Comparison of ENCODE assay signal across 15 cellular contexts in genomic region chr10:32417906-32418547, GRCh38. TPM values are rescaled to one million over a fixed set of nuclear protein-coding genes. Genes with fewer than 3 reads are reported as not detected.
DNase-seq lines count a peak whose midpoint lies in the region; ATAC-seq, FAIRE-seq and TF ChIP-seq lines count a peak whose summit lies in the region.
"Had no signal": no experiment of that assay in that cellular context is flagged by ENCODE, and none has a peak within 500 bp of the region (broad histone marks: within the 10 kb centered on the region; RNA-seq: fewer than 3 reads in every experiment).

No MANE protein-coding gene starts in this region.

- H4K20me1 ChIP-seq in astrocyte (ENCODE audit: insufficient read depth, low read length), result no peaks in the 10 kb centered on the region

- H3K36me3 Mint-ChIP-seq in astrocyte (ENCODE audit: low read depth, unreplicated experiment), result no peaks in the 10 kb centered on the region
- H3K36me3 Mint-ChIP-seq in activated CD4-positive, alpha-beta memory T cell treated with anti-CD3 and anti-CD28 coated beads, Interleukin-2, amount 10 ng/mL, durations not matched to agents 7 days and 5 days (ENCODE audit: low read depth), result no peaks in the 10 kb centered on the region

- peak overlapping the region; percentile 78 for H3K27ac Mint-ChIP-seq in astrocyte (ENCODE audit: unreplicated experiment)
- H3K27ac Mint-ChIP-seq in activated CD4-positive, alpha-beta memory T cell treated with anti-CD3 and anti-CD28 coated beads, Interleukin-2, amount 10 ng/mL, durations not matched to agents 7 days and 5 days, result no peak overlapping the region
- H3K27ac Mint-ChIP-seq: activated T-helper 2 cell treated with anti-CD3 and anti-CD28 coated beads, Interferon-gamma antibody, Interleukin-2, Interleukin-4, amounts not matched to agents 10 μg/mL and 5 μg/mL and 100 μg/mL, durations not matched to agents 14 hours and 24 hours and 36 hours; WTC11 had no signal

- peak overlapping the region; percentile 24 for H3K4me2 ChIP-seq in astrocyte (ENCODE audit: low read length)

- H3K36me3 ChIP-seq in astrocyte (ENCODE audit: insufficient read depth, low read length) (no peaks in the 10 kb centered on the region), sigmoid colon (no peaks in the 10 kb centered on the region)
- H3K36me3 ChIP-seq: HAP-1 had no signal

- POLR2A ChIA-PET in activated CD4-positive, alpha-beta memory T cell treated with anti-CD3 and anti-CD28 coated beads, Interleukin-2, amount 10 ng/mL, durations not matched to agents 7 days and 5 days (lab: Charles Lee), result no interaction called here

- TF ChIP-seq EP300 in sigmoid colon (IDR thresholded peaks at IDR 0.05), result no peak

- no peaks in the 10 kb centered on the region for H3K27me3 Mint-ChIP-seq in astrocyte (ENCODE audit: low read depth, unreplicated experiment)
- H3K27me3 Mint-ChIP-seq in activated CD4-positive, alpha-beta memory T cell treated with anti-CD3 and anti-CD28 coated beads, Interleukin-2, amount 10 ng/mL, durations not matched to agents 7 days and 5 days, result no peaks in the 10 kb centered on the region

- no peak for TF ChIP-seq CTCF in astrocyte (IDR thresholded peaks at IDR 0.05; ENCODE audit: insufficient read depth, low read depth, low read length)
- no peak for TF ChIP-seq CTCF in sigmoid colon (IDR thresholded peaks at IDR 0.05)

- no peaks in the 10 kb centered on the region for H3K79me2 ChIP-seq in astrocyte (ENCODE audit: insufficient read depth, low read length)

- peak overlapping the region; percentile 13 for H2AFZ ChIP-seq in astrocyte (ENCODE audit: low read depth, low read length)

- H3K9me3 ChIP-seq in astrocyte (ENCODE audit: insufficient read depth, low read depth, low read length), result no peaks in the 10 kb centered on the region
- H3K9me3 ChIP-seq in right cardiac atrium (ENCODE audit: control insufficient read depth, low read length), result no peaks in the 10 kb centered on the region
- no peaks in the 10 kb centered on the region for H3K9me3 ChIP-seq in sigmoid colon
- H3K9me3 ChIP-seq: HAP-1 had no signal

- WGBS in right cardiac atrium, result 10% methylated on average over 2 of the region's 2 CpGs
- WGBS in sigmoid colon, 2 donors, result 34 to 74% methylated on average over 2 of the region's 2 CpGs

- H3K4me1 Mint-ChIP-seq in astrocyte (ENCODE audit: low read depth, unreplicated experiment), result peaks cover 17% of the 10 kb centered on the region
- H3K4me1 Mint-ChIP-seq in activated CD4-positive, alpha-beta memory T cell treated with anti-CD3 and anti-CD28 coated beads, Interleukin-2, amount 10 ng/mL, durations not matched to agents 7 days and 5 days, result peaks cover 5% of the 10 kb centered on the region
- H3K4me1 Mint-ChIP-seq: WTC11 had no signal

- FAIRE-seq in astrocyte (lab: Jason Lieb, UNC), result no peak
- FAIRE-seq: endothelial cell of umbilical vein had no signal

- H3K9ac ChIP-seq in astrocyte (ENCODE audit: low read length), result no peak overlapping the region

- ATAC-seq in right cardiac atrium (peak; percentile 63 to 90), HG03442 (IDR thresholded peaks at IDR 0.05; ENCODE audit: unreplicated experiment) (no peak)
- ATAC-seq: WTC11 had no signal

- H3K27ac ChIP-seq in astrocyte (ENCODE audit: low read depth, low read length) (peak overlapping the region; percentile 20), right cardiac atrium (ENCODE audit: low read length) (peak overlapping the region; percentile 6), sigmoid colon (peak overlapping the region; percentile 69 to 81 (median 76))

- H3K4me1 ChIP-seq in astrocyte (ENCODE audit: insufficient read depth, low read length) (peaks cover 8% of the 10 kb centered on the region), right cardiac atrium (ENCODE audit: control insufficient read depth, insufficient read depth, low read length) (no peaks in the 10 kb centered on the region), sigmoid colon (peaks cover 0 to 40% (median 32%) of the 10 kb centered on the region in 4 donors)
- H3K4me1 ChIP-seq: HAP-1 had no signal

- H3K4me3 ChIP-seq in astrocyte (ENCODE audit: insufficient read depth, low read depth, low read length), result no peak overlapping the region
- no peak overlapping the region for H3K4me3 ChIP-seq in right cardiac atrium (ENCODE audit: low read length)
- no peak overlapping the region for H3K4me3 ChIP-seq in sigmoid colon
- H3K4me3 ChIP-seq: HAP-1 had no signal

- DNase-seq in G401 (ENCODE audit: low spot score) (peak; percentile 33), astrocyte (ENCODE audit: low read depth) (peak; percentile 88), right cardiac atrium (peak in 1 of 3 donors; percentile 14), sigmoid colon (peak; percentile 72), dermis blood vessel endothelial cell (no peak)
- DNase-seq in stimulated activated CD4-positive, alpha-beta T cell treated with anti-CD3 and anti-CD28 coated beads, Interleukin-4, amount 100 ng/mL, for 24 hours, result no peak
- no peak for DNase-seq in activated CD4-positive, alpha-beta memory T cell treated with anti-CD3 and anti-CD28 coated beads, Interleukin-2, amount 10 ng/mL, durations not matched to agents 7 days and 5 days
- DNase-seq: DMS 273 treated with DMSO at 0.1 percent for 48 hours, NCI-H2081 treated with DMSO at 0.1 percent for 48 hours, trophoblast cell had no signal

- no peak for TF ChIP-seq POLR2A in sigmoid colon (IDR thresholded peaks at IDR 0.05)

- in situ Hi-C loops in G401 (cut with HindIII; ENCODE audit: low sequenced_read_pairs), result no loop called here

- CTCF ChIA-PET in activated CD4-positive, alpha-beta memory T cell treated with anti-CD3 and anti-CD28 coated beads, Interleukin-2, amount 10 ng/mL, durations not matched to agents 7 days and 5 days (lab: Charles Lee), result no interaction called here

- peak overlapping the region; percentile 14 for H3K4me3 Mint-ChIP-seq in astrocyte (ENCODE audit: unreplicated experiment)
- H3K4me3 Mint-ChIP-seq in activated CD4-positive, alpha-beta memory T cell treated with anti-CD3 and anti-CD28 coated beads, Interleukin-2, amount 10 ng/mL, durations not matched to agents 7 days and 5 days, result no peak overlapping the region
- H3K4me3 Mint-ChIP-seq: WTC11 had no signal

- peaks cover 3% of the 10 kb centered on the region for H3K9me3 Mint-ChIP-seq in astrocyte (ENCODE audit: unreplicated experiment)
- H3K9me3 Mint-ChIP-seq in activated CD4-positive, alpha-beta memory T cell treated with anti-CD3 and anti-CD28 coated beads, Interleukin-2, amount 10 ng/mL, durations not matched to agents 7 days and 5 days, result peaks cover 4% of the 10 kb centered on the region

- H3K27me3 ChIP-seq in astrocyte (ENCODE audit: insufficient read depth, low read length), result no peaks in the 10 kb centered on the region
- no peaks in the 10 kb centered on the region for H3K27me3 ChIP-seq in right cardiac atrium (ENCODE audit: control insufficient read depth, insufficient read depth)
- H3K27me3 ChIP-seq in sigmoid colon, result no peaks in the 10 kb centered on the region

- intact Hi-C loops in right cardiac atrium (cut with DNase I), result no loop called here
- intact Hi-C loops in sigmoid colon (cut with DNase I), result loop anchor here (5.0 kb wide), 1 partner anchor 41 kb away; no protein-coding TSS in a partner anchor

RNA-seq across cellular contexts. Expression of gene CCDC7, which starts 27.9 kb away (rescaled TPM):
- total RNA-seq in G401 (2014; rRNA removed; shearing (Covaris generic)), result 1.0 and 3.6 TPM in 2 replicates
- total RNA-seq in astrocyte, result 2.1 and 2.3 TPM in 2 replicates
- total RNA-seq in right cardiac atrium, result 10 to 100 TPM; 25.4 to 38.7 (median 34.9) TPM
- 0.91 TPM for polyA plus RNA-seq in right cardiac atrium
- total RNA-seq in sigmoid colon, result 10 to 100 TPM; 42.9 to 84.9 (median 50.5) TPM
- polyA plus RNA-seq in sigmoid colon, result 1 to 10 TPM in 2 of 3 donors, under 1 TPM in 1; 0.46 to 2.4 (median 1.3) TPM
- 4.3 and 13.6 TPM in 2 replicates for total RNA-seq in dermis blood vessel endothelial cell
- 10 to 100 TPM; 12.7 to 15.2 TPM for total RNA-seq in activated CD4-positive, alpha-beta memory T cell treated with anti-CD3 and anti-CD28 coated beads, Interleukin-2, amount 10 ng/mL, durations not matched to agents 7 days and 5 days

Comparison
In these comparisons a context has a peak if more than half of its experiments do, and no peak if none do; other contexts are left out.
1. DNase-seq: peak in G401 (single experiment), astrocyte (single experiment) and sigmoid colon (single experiment); none in stimulated activated CD4-positive, alpha-beta T cell treated with anti-CD3 and anti-CD28 coated beads, Interleukin-4, amount 100 ng/mL, for 24 hours (single experiment), dermis blood vessel endothelial cell (single experiment) and activated CD4-positive, alpha-beta memory T cell treated with anti-CD3 and anti-CD28 coated beads, Interleukin-2, amount 10 ng/mL, durations not matched to agents 7 days and 5 days (single experiment).
2. H3K27ac ChIP-seq: peak in every context shown above with its lines; median percentile 76 in sigmoid colon; 20 in astrocyte; 6 in right cardiac atrium.